ENCODE assay signal across 9 cellular contexts in genomic region chr9:126625329-126626116, GRCh38. TPM values are rescaled to one million over a fixed set of nuclear protein-coding genes. Genes with fewer than 3 reads are reported as not detected.
DNase-seq lines count a peak whose midpoint lies in the region; ATAC-seq and TF ChIP-seq lines count a peak whose summit lies in the region.
"Had no signal": no experiment of that assay in that cellular context is flagged by ENCODE, and none has a peak within 500 bp of the region (broad histone marks: within the 10 kb centered on the region; RNA-seq: fewer than 3 reads in every experiment).

No MANE protein-coding gene starts in this region.

- H3K23ac ChIP-seq in trophoblast cell (ENCODE audit: low read length) = no peak overlapping the region

- intact Hi-C loops in thyroid gland (cut with DNase I) (no loop called here), sciatic nerve (cut with DNase I) (no loop called here)

- no peak overlapping the region for H3K9ac ChIP-seq in endodermal cell (ENCODE audit: extremely low read depth, low read length, poor library complexity, severe bottlenecking)
- H3K9ac ChIP-seq in trophoblast cell (ENCODE audit: low read length) = no peak overlapping the region

- peaks cover 100% of the 10 kb centered on the region for H3K27me3 Mint-ChIP-seq in endodermal cell (ENCODE audit: insufficient read depth)

- H3K27me3 ChIP-seq in endodermal cell (ENCODE audit: control insufficient read depth, insufficient read depth, low read length, poor library complexity, severe bottlenecking) = peaks cover 100% of the 10 kb centered on the region
- peaks cover 87% of the 10 kb centered on the region for H3K27me3 ChIP-seq in trophoblast cell (ENCODE audit: insufficient read depth, low read length)
- peaks cover 25% of the 10 kb centered on the region for H3K27me3 ChIP-seq in thyroid gland

- H2BK5ac ChIP-seq in trophoblast cell (ENCODE audit: low read depth, low read length, poor library complexity) = no peak overlapping the region

- H3K18ac ChIP-seq in trophoblast cell (ENCODE audit: low read length) = no peak overlapping the region

- H2BK12ac ChIP-seq in trophoblast cell (ENCODE audit: low read length) = no peak overlapping the region

- H3K4me1 ChIP-seq in endodermal cell (ENCODE audit: control insufficient read depth, insufficient read depth, low read length) (peaks cover 36% of the 10 kb centered on the region), trophoblast cell (ENCODE audit: control insufficient read depth in 1 of 2, insufficient read depth in 2 of 2, low read length in 2 of 2) (peaks cover 3 to 4% of the 10 kb centered on the region in 2 experiments), thyroid gland (peaks cover 14 to 26% of the 10 kb centered on the region in 2 donors)

- TF ChIP-seq CTCF in endodermal cell (conservative IDR thresholded peaks at IDR 0.05) (no peak), thyroid gland (IDR thresholded peaks at IDR 0.05) (no peak)

- no peaks in the 10 kb centered on the region for H3K79me1 ChIP-seq in trophoblast cell (ENCODE audit: low read length)

- H3K4me3 ChIP-seq in endodermal cell (ENCODE audit: low read length) (peak overlapping the region; percentile 75), trophoblast cell (ENCODE audit: low read depth, low read length) (no peak overlapping the region), thyroid gland (replicated peaks in 1 of 3) (peak overlapping the region in 1 of 3 donors; percentile 27)

- no peak for TF ChIP-seq POLR2A in thyroid gland (IDR thresholded peaks at IDR 0.05)

- H3K27ac Mint-ChIP-seq in endodermal cell = peak overlapping the region; percentile 13

- peak overlapping the region; percentile 57 for H3K4me3 Mint-ChIP-seq in endodermal cell

- H4K91ac ChIP-seq in trophoblast cell (ENCODE audit: low read depth, low read length) = no peak overlapping the region

- no peak overlapping the region for H3K4ac ChIP-seq in trophoblast cell (ENCODE audit: low read depth, low read length)

- no peak overlapping the region for H4K12ac ChIP-seq in trophoblast cell (ENCODE audit: low read depth, low read length)

- H2AFZ ChIP-seq in trophoblast cell (ENCODE audit: insufficient read depth, low read length, poor library complexity) = no peak overlapping the region

- no peaks in the 10 kb centered on the region for H3K79me2 ChIP-seq in trophoblast cell (ENCODE audit: control insufficient read depth, insufficient read depth, low read length, poor library complexity)

- no peak overlapping the region for H4K8ac ChIP-seq in trophoblast cell (ENCODE audit: low read depth, low read length)

- H3K9me3 Mint-ChIP-seq in endodermal cell = no peaks in the 10 kb centered on the region

- peak; percentile 36 for DNase-seq in COLO668 (lab: John Stamatoyannopoulos, UW; ENCODE audit: unreplicated experiment)
- peak; percentile 20 for DNase-seq in NCI-H748 treated with DMSO at 0.1 percent for 48 hours (lab: John Stamatoyannopoulos, UW)
- peak; percentile 82 for DNase-seq in endodermal cell
- no peak for DNase-seq in trophoblast cell
- DNase-seq in thyroid gland = no peak
- DNase-seq in sciatic nerve (ENCODE audit: low spot score) = no peak
- DNase-seq in GM19240 (ENCODE audit: insufficient read length, low spot score) = no peak
- no peak for DNase-seq in SW 1271 (lab: John Stamatoyannopoulos, UW)
- DNase-seq: uterus had no signal

- H3K36me3 Mint-ChIP-seq in endodermal cell (ENCODE audit: low read depth) = peaks cover 2% of the 10 kb centered on the region

- H3K4me2 ChIP-seq in trophoblast cell (ENCODE audit: low read length) = peak overlapping the region; percentile 11

- H3K9me3 ChIP-seq in endodermal cell (ENCODE audit: control insufficient read depth, low read length) (no peaks in the 10 kb centered on the region), trophoblast cell (ENCODE audit: insufficient read depth, low read depth, low read length) (peaks cover 3% of the 10 kb centered on the region), thyroid gland (no peaks in the 10 kb centered on the region)
- H3K9me3 ChIP-seq: uterus had no signal

- H3K36me3 ChIP-seq in endodermal cell (ENCODE audit: control insufficient read depth, insufficient read depth, low read length) (no peaks in the 10 kb centered on the region), trophoblast cell (ENCODE audit: control insufficient read depth in 1 of 2, insufficient read depth in 2 of 2, low read length in 2 of 2) (no peaks in the 10 kb centered on the region), thyroid gland (no peaks in the 10 kb centered on the region)
- H3K36me3 ChIP-seq: uterus had no signal

- peaks cover 36% of the 10 kb centered on the region for H3K4me1 Mint-ChIP-seq in endodermal cell

- no peak overlapping the region for H2AK5ac ChIP-seq in trophoblast cell (ENCODE audit: low read length)

- H2BK120ac ChIP-seq in trophoblast cell (ENCODE audit: insufficient read depth, low read length, poor library complexity) = no peak overlapping the region

- ATAC-seq in sciatic nerve = no peak

- H3K27ac ChIP-seq in endodermal cell (ENCODE audit: low read depth, low read length) = no peak overlapping the region
- no peak overlapping the region for H3K27ac ChIP-seq in trophoblast cell (ENCODE audit: low read depth, low read length)
- H3K27ac ChIP-seq in thyroid gland = no peak overlapping the region
- H3K27ac ChIP-seq: uterus had no signal

- H3K14ac ChIP-seq in trophoblast cell (ENCODE audit: low read length) = no peak overlapping the region

- 3 to 4% methylated on average over 35 to 64 of the region's 64 CpGs for WGBS in endodermal cell (ENCODE audit: insufficient coverage in 1 of 2, insufficient read length in 1 of 2), 2 experiments
- WGBS in trophoblast cell (ENCODE audit: extremely low coverage, insufficient coverage, insufficient read length) = no CpG with 5 or more reads among the region's 64 CpGs
- WGBS in thyroid gland, 2 donors = 10 to 23% methylated on average over 17 to 46 of the region's 64 CpGs

RNA-seq across cellular contexts. Expression of gene LMX1B, which starts 11.8 kb away (rescaled TPM):
- total RNA-seq in endodermal cell (10 to 100 TPM; 11.1 to 11.4 TPM), thyroid gland (1 to 10 TPM in 3 of 4 donors, under 1 TPM in 1; 0.68 to 5.5 (median 1.7) TPM), sciatic nerve (0.71 TPM)
- polyA plus RNA-seq in endodermal cell (2013, experiment 1 of 2) = 15.4 TPM
- polyA plus RNA-seq in endodermal cell (2013, experiment 2 of 2) = 14.7 TPM
- polyA plus RNA-seq in trophoblast cell (2013) = 0.08 and 0.21 TPM in 2 replicates
- total RNA-seq: uterus had no signal

Comparison
In these comparisons a context has a peak if more than half of its experiments do, and no peak if none do; other contexts are left out.
1. DNase-seq: peak in COLO668 (single experiment), NCI-H748 treated with DMSO at 0.1 percent for 48 hours (single experiment) and endodermal cell (single experiment); none in trophoblast cell (0 of 2), thyroid gland (0 of 2), sciatic nerve (single experiment), GM19240 (single experiment) and SW 1271 (0 of 2).